33 cellular contexts compared by ENCODE assay signal in genomic region chr17:28880572-28880945, GRCh38.
"Had no signal": no experiment of that assay in that cellular context is flagged by ENCODE, and none has a peak within 500 bp of the region (broad histone marks: within the 10 kb centered on the region; RNA-seq: fewer than 3 reads in every experiment).

No MANE protein-coding gene starts in this region.

- H3K27me3 Mint-ChIP-seq: activated CD4-positive, alpha-beta T cell treated with anti-CD3 and anti-CD28 coated beads, Interleukin-2, amount 10 ng/mL, durations not matched to agents 24 days and 14 days; activated naive CD4-positive, alpha-beta T cell treated with anti-CD3 and anti-CD28 coated beads, Interleukin-2, amount 50 U/mL, for 24 hours; activated naive CD8-positive, alpha-beta T cell treated with anti-CD3 and anti-CD28 coated beads, Interleukin-2, amount 10 ng/mL, durations not matched to agents 7 days and 5 days; activated T-cell treated with anti-CD3 and anti-CD28 coated beads, Interleukin-2, amount 50 U/mL, for 24 hours had no signal

- H3K4me1 ChIP-seq: ascending aorta, body of pancreas, breast epithelium, Peyer's patch, SJCRH30 had no signal

- H3K4me3 Mint-ChIP-seq: activated CD4-positive, alpha-beta T cell treated with anti-CD3 and anti-CD28 coated beads, Interleukin-2, amount 10 ng/mL, durations not matched to agents 24 days and 14 days; activated CD8-positive, alpha-beta T cell treated with anti-CD3 and anti-CD28 coated beads, Interleukin-2, amount 10 ng/mL, durations not matched to agents 7 days and 5 days; activated naive CD4-positive, alpha-beta T cell treated with anti-CD3 and anti-CD28 coated beads, Interleukin-2, amount 50 U/mL, for 24 hours; activated naive CD8-positive, alpha-beta T cell treated with anti-CD3 and anti-CD28 coated beads, Interleukin-2, amount 10 ng/mL, durations not matched to agents 7 days and 5 days; activated T-cell treated with anti-CD3 and anti-CD28 coated beads, Interleukin-2, amount 50 U/mL, for 24 hours had no signal

- H3K36me3 ChIP-seq: SJCRH30 had no signal

- H3K27me3 ChIP-seq: ascending aorta, body of pancreas, breast epithelium, Peyer's patch, SJCRH30 had no signal

- H3K4me3 ChIP-seq: ascending aorta, body of pancreas, breast epithelium, Peyer's patch, SJCRH30, SK-N-MC had no signal

- ATAC-seq: activated CD8-positive, alpha-beta T cell treated with anti-CD3 and anti-CD28 coated beads, Interleukin-2, amount 10 ng/mL, durations not matched to agents 7 days and 5 days; body of pancreas; PC-3 had no signal

- H3K27ac Mint-ChIP-seq: activated CD4-positive, alpha-beta T cell treated with anti-CD3 and anti-CD28 coated beads, Interleukin-2, amount 10 ng/mL, durations not matched to agents 24 days and 14 days; activated CD8-positive, alpha-beta T cell treated with anti-CD3 and anti-CD28 coated beads, Interleukin-2, amount 10 ng/mL, durations not matched to agents 7 days and 5 days had no signal

- H3K9me3 Mint-ChIP-seq: activated CD4-positive, alpha-beta T cell treated with anti-CD3 and anti-CD28 coated beads, Interleukin-2, amount 10 ng/mL, durations not matched to agents 24 days and 14 days; activated naive CD4-positive, alpha-beta T cell treated with anti-CD3 and anti-CD28 coated beads, Interleukin-2, amount 50 U/mL, for 24 hours; activated naive CD8-positive, alpha-beta T cell treated with anti-CD3 and anti-CD28 coated beads, Interleukin-2, amount 10 ng/mL, durations not matched to agents 7 days and 5 days; activated T-cell treated with anti-CD3 and anti-CD28 coated beads, Interleukin-2, amount 50 U/mL, for 24 hours; activated T-helper 2 cell treated with anti-CD3 and anti-CD28 coated beads, Interferon-gamma antibody, Interleukin-2, Interleukin-4, amounts not matched to agents 10 μg/mL and 5 μg/mL and 100 μg/mL, durations not matched to agents 14 hours and 24 hours and 36 hours had no signal

- DNase-seq: activated CD4-positive, alpha-beta T cell treated with anti-CD3 and anti-CD28 coated beads, Interleukin-2, amount 10 ng/mL, durations not matched to agents 24 days and 14 days; activated CD4-positive, alpha-beta T cell treated with anti-CD3 and anti-CD28 coated beads, Interleukin-2, amount 50 U/mL, for 4 hours; activated CD8-positive, alpha-beta T cell treated with anti-CD3 and anti-CD28 coated beads, Interleukin-2, amount 10 ng/mL, durations not matched to agents 7 days and 5 days; activated gamma-delta T cell; activated naive CD4-positive, alpha-beta T cell treated with Interleukin-2 at 50 U/mL for 16 hours; activated naive CD8-positive, alpha-beta T cell treated with anti-CD3 and anti-CD28 coated beads, Interleukin-2, amount 10 ng/mL, durations not matched to agents 7 days and 5 days; activated T-cell treated with anti-CD3 and anti-CD28 coated beads, Interleukin-2, amount 50 U/mL, for 24 hours; amygdala; body of pancreas; central memory CD4-positive, alpha-beta T cell; Kasumi-1; KG1; MM.1S; MV-4-11; NCI-H1092; NCI-H1436 treated with DMSO at 0.1 percent for 48 hours; NCI-H1694 treated with DMSO at 0.1 percent for 48 hours; NCI-H2029; NCI-H510A; NCI-H526; NCI-H748 treated with DMSO at 0.1 percent for 48 hours; NK-92 treated with Interleukin-12 subunit alpha and Interleukin-12 subunit beta, amount 100 ng/mL, for 24 hours; PC-3; Peyer's patch; RPMI8226; SHP77; SJCRH30; T1000 had no signal

- H3K27ac ChIP-seq: ascending aorta, body of pancreas, breast epithelium, Peyer's patch, SJCRH30, SK-N-MC had no signal

- H3K9me3 ChIP-seq: ascending aorta, body of pancreas, breast epithelium, Peyer's patch, SJCRH30 had no signal
